In genomic region chr12:111259231-111259630, GRCh38 we compare ENCODE assay signal across 11 cellular contexts.
"Had no signal": no experiment of that assay in that cellular context is flagged by ENCODE, and none has a peak within 500 bp of the region (broad histone marks: within the 10 kb centered on the region; RNA-seq: fewer than 3 reads in every experiment).

No MANE protein-coding gene starts in this region.

- H3K36me3 ChIP-seq: HAP-1 had no signal

- DNase-seq: GM23248, GOT3, H7, H9, HCEC 1CT, HFFc6 had no signal

- H3K9me3 ChIP-seq: HAP-1 had no signal

- H3K4me2 ChIP-seq: GM23338 had no signal

- ATAC-seq: GM23338, HCT116 had no signal

- H3K4me1 ChIP-seq: HAP-1 had no signal

- H2AFZ ChIP-seq: GM23248, GM23338 had no signal

- H3K4me3 ChIP-seq: GM23248, GM23338, HAP-1 had no signal

- H3K9ac ChIP-seq: GM23248 had no signal

- H3K27ac ChIP-seq: GM23248 had no signal

- FAIRE-seq: H1, H54 had no signal
